1 cellular context compared by ENCODE assay signal in genomic region chr2:230904856-230905447, GRCh38.
TF ChIP-seq lines count a peak whose summit lies in the region.

No MANE protein-coding gene starts in this region.

TF ChIP-seq in HepG2, 621 proteins besides CTCF, POLR2A, EP300 and RAD21:
- TF ChIP-seq ZNF839 (CRISPR knock-in tag; IDR thresholded peaks at IDR 0.05; ENCODE audit: borderline replicate concordance) (no peak), ADNP (CRISPR knock-in tag; IDR thresholded peaks at IDR 0.05) (no peak), GABPA (IDR thresholded peaks at IDR 0.05; ENCODE audit: low read depth, low read length) (no peak), GABPA (CRISPR knock-in tag; IDR thresholded peaks at IDR 0.05; ENCODE audit: low read depth) (no peak), ZNF775 (CRISPR knock-in tag; IDR thresholded peaks at IDR 0.05; ENCODE audit: borderline replicate concordance) (no peak)
